In the genomic region with DNA sequence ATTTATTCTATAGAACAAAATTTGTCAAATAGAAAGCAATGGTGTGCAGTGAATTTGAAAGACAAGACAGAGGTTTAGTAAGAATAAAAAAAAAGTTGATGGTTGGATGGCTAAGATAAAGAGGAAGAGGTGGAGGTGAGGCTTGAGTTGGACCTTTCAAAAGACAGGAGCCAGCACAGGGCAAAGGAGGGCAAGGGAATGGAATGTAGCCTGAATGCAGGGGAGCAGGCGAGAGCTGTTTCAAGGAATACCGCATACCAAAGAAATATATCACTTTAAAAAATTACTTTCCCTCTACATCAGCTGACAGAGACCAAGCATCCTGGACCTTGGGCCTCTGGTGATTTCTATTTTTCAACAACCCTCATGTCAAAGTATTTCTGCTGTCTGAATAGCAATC, we compare ENCODE assay signal across 29 cellular contexts. TPM values are rescaled to one million over a fixed set of nuclear protein-coding genes. Genes with fewer than 3 reads are reported as not detected.
"Had no signal": no experiment of that assay in that cellular context is flagged by ENCODE, and none has a peak within 500 bp of the region (broad histone marks: within the 10 kb centered on the region; RNA-seq: fewer than 3 reads in every experiment).

No MANE protein-coding gene starts in this region.

- H3K4me2 ChIP-seq: hepatocyte, neural progenitor cell, smooth muscle cell had no signal

- ATAC-seq: esophagus mucosa; gastrocnemius medialis; heart left ventricle; left lobe of liver; naive thymus-derived CD4-positive, alpha-beta T cell; sciatic nerve; stimulated activated naive CD8-positive, alpha-beta T cell treated with anti-CD3 and anti-CD28 coated beads, Interleukin-15, amount 100 ng/mL, for 72 hours; upper lobe of right lung had no signal

- DNase-seq: cortex of kidney; foreskin fibroblast; gastrocnemius medialis; heart left ventricle; mesenchymal stem cell; midbrain; naive thymus-derived CD4-positive, alpha-beta T cell; nucleus accumbens; stimulated activated CD4-positive, alpha-beta T cell treated with anti-CD3 and anti-CD28 coated beads, Interleukin-12 subunit alpha, Interleukin-12 subunit beta, amount 100 ng/mL, for 4 hours; stimulated activated CD4-positive, alpha-beta T cell treated with anti-CD3 and anti-CD28 coated beads, Interleukin-1b, Interleukin-23, amount 100 ng/mL, for 48 hours; stimulated activated CD4-positive, alpha-beta T cell treated with anti-CD3 and anti-CD28 coated beads, Interleukin-4, amount 100 ng/mL, for 1 hour; stimulated activated CD8-positive, alpha-beta memory T cell treated with anti-CD3 and anti-CD28 coated beads, Interleukin-4, amount 100 ng/mL, for 48 hours; stimulated activated naive CD4-positive, alpha-beta T cell; stimulated activated naive CD8-positive, alpha-beta T cell treated with anti-CD3 and anti-CD28 coated beads, Interleukin-15, amount 100 ng/mL, for 72 hours; transverse colon; upper lobe of right lung; uterus had no signal

- H3K9me3 ChIP-seq: gastrocnemius medialis, prostate gland, suprapubic skin, transverse colon, upper lobe of right lung, uterus had no signal

- H3K4me3 ChIP-seq: gastrocnemius medialis, heart left ventricle, hepatocyte, neural progenitor cell, prostate gland, right atrium auricular region, smooth muscle cell, suprapubic skin, transverse colon, upper lobe of right lung, uterus had no signal

- H3K9ac ChIP-seq: neural progenitor cell had no signal

- H3K27ac ChIP-seq: epithelial cell of prostate, gastrocnemius medialis, heart left ventricle, hepatocyte, neural progenitor cell, prostate gland, right atrium auricular region, suprapubic skin, transverse colon, upper lobe of right lung, uterus had no signal

- H3K79me2 ChIP-seq: hepatocyte had no signal

- H3K4me1 ChIP-seq: gastrocnemius medialis, heart left ventricle, neural progenitor cell, prostate gland, right atrium auricular region, suprapubic skin, transverse colon, upper lobe of right lung, uterus had no signal

- H3K27me3 ChIP-seq: gastrocnemius medialis, heart left ventricle, hepatocyte, neural progenitor cell, right atrium auricular region, suprapubic skin, transverse colon, upper lobe of right lung, uterus had no signal

- H3K36me3 ChIP-seq: gastrocnemius medialis, heart left ventricle, neural progenitor cell, prostate gland, right atrium auricular region, suprapubic skin, transverse colon, upper lobe of right lung, uterus had no signal

RNA-seq across cellular contexts. Expression of a gene that starts 38.0 kb away (rescaled TPM):
- total RNA-seq: lung microvascular endothelial cell, osteocyte had no signal
- polyA plus RNA-seq: naive thymus-derived CD4-positive, alpha-beta T cell had no signal
